In the genomic region with DNA sequence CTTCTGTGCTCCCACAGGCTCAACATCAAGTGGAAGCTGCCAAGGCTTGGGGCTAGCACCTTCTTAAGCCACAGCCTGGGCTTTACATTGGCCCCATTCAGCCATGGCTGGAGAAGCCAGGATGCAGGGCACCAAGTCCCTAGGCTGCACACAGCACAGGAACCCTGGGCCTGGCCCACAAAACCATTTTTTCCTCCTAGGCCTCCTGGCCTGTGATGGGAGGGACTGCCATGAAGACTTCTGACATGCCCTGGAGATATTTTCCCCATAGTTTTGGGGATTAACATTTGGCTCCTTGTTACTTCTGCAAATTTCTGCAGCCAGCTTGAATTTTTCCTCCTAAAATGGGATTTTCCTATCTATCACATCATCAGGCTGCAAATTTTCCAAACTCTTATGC, we compare ENCODE assay signal across 16 cellular contexts. TPM values are rescaled to one million over a fixed set of nuclear protein-coding genes. Genes with fewer than 3 reads are reported as not detected.
"Had no signal": no experiment of that assay in that cellular context is flagged by ENCODE, and none has a peak within 500 bp of the region (broad histone marks: within the 10 kb centered on the region; RNA-seq: fewer than 3 reads in every experiment).

No MANE protein-coding gene starts in this region.

RNA-seq across cellular contexts. Expression of a gene that starts 2.2 kb away (rescaled TPM):
- total RNA-seq: stomach, subcutaneous adipose tissue, suprapubic skin, temporal lobe, testis, thoracic aorta, thyroid gland, tibial nerve, transverse colon, upper lobe of left lung, upper lobe of right lung, ureter, urinary bladder, uterus, vagina had no signal
- polyA plus RNA-seq: stomach, urinary bladder had no signal

RNA-seq across cellular contexts. Expression of a gene that starts 20.7 kb away (rescaled TPM):
- total RNA-seq: stomach, subcutaneous adipose tissue, suprapubic skin, temporal lobe, testis, thoracic aorta, thyroid gland, tibial nerve, transverse colon, upper lobe of left lung, upper lobe of right lung, ureter, urinary bladder, uterus, vagina had no signal
- polyA plus RNA-seq: stomach, thymus, urinary bladder had no signal
